Comparison of ENCODE assay signal across 9 cellular contexts in genomic region chr15:76341366-76342045, GRCh38. TPM values are rescaled to one million over a fixed set of nuclear protein-coding genes. Genes with fewer than 3 reads are reported as not detected.
A peak's percentile ranks its signal among the peaks of the same experiment; 100 is the strongest.
DNase-seq lines count a peak whose midpoint lies in the region; ATAC-seq, FAIRE-seq and TF ChIP-seq lines count a peak whose summit lies in the region.
"Had no signal": no experiment of that assay in that cellular context is flagged by ENCODE, and none has a peak within 500 bp of the region (broad histone marks: within the 10 kb centered on the region; RNA-seq: fewer than 3 reads in every experiment).

No MANE protein-coding gene starts in this region.

- peaks cover 67% of the 10 kb centered on the region for H3K4me1 Mint-ChIP-seq in CD4-positive, alpha-beta T cell (ENCODE audit: low read depth)
- H3K4me1 Mint-ChIP-seq in natural killer cell treated with Interleukin-12 subunit alpha and Interleukin-12 subunit beta and Interleukin-15 and Interleukin-18, amount 100 ng/mL, for 72 hours (ENCODE audit: low read depth in 2 of 2): peaks cover 46 to 52% of the 10 kb centered on the region in 2 donors
- H3K4me1 Mint-ChIP-seq in endothelial cell (ENCODE audit: unreplicated experiment): peaks cover 42% of the 10 kb centered on the region

- H3K36me3 ChIP-seq in HUES64 (ENCODE audit: insufficient read depth, low read length) (no peaks in the 10 kb centered on the region), breast epithelium (no peaks in the 10 kb centered on the region)

- H3K4me1 ChIP-seq in HUES64 (ENCODE audit: insufficient read depth, low read length) (peaks cover 9% of the 10 kb centered on the region), breast epithelium (peaks cover 12 to 20% of the 10 kb centered on the region in 2 donors)

- no peak overlapping the region for H3K9ac ChIP-seq in HUES64 (ENCODE audit: low read depth, low read length)

- H3K4me3 ChIP-seq in HUES64 (ENCODE audit: low read length) (peak overlapping the region; percentile 39), breast epithelium (peak overlapping the region in 2 of 3 donors; percentile 41 to 63)

- peaks cover 5% of the 10 kb centered on the region for H3K9me3 ChIP-seq in CD4-positive, alpha-beta T cell (ENCODE audit: control insufficient read depth, low read length)
- peaks cover 3% of the 10 kb centered on the region; the same call in 1 of the 2 replicates for H3K9me3 ChIP-seq in HUES64 (ENCODE audit: insufficient read depth, low read depth, low read length)
- H3K9me3 ChIP-seq in breast epithelium: no peaks in the 10 kb centered on the region

- H3K27ac Mint-ChIP-seq in CD4-positive, alpha-beta T cell: no peak overlapping the region
- H3K27ac Mint-ChIP-seq in natural killer cell treated with Interleukin-12 subunit alpha and Interleukin-12 subunit beta and Interleukin-15 and Interleukin-18, amount 100 ng/mL, for 72 hours: no peak overlapping the region
- H3K27ac Mint-ChIP-seq in endothelial cell (ENCODE audit: unreplicated experiment): no peak overlapping the region

- peak overlapping the region; percentile 73 for H3K4me3 Mint-ChIP-seq in CD4-positive, alpha-beta T cell
- peak overlapping the region; percentile 73 for H3K4me3 Mint-ChIP-seq in natural killer cell treated with Interleukin-12 subunit alpha and Interleukin-12 subunit beta and Interleukin-15 and Interleukin-18, amount 100 ng/mL, for 72 hours
- H3K4me3 Mint-ChIP-seq in endothelial cell (ENCODE audit: unreplicated experiment): no peak overlapping the region

- intact Hi-C loops in CD4-positive, alpha-beta T cell (cut with DNase I, micrococcal nuclease): no loop called here
- intact Hi-C loops in breast epithelium (cut with DNase I; ENCODE audit: low total_unique reads): no loop called here

- POLR2A ChIA-PET in CD4-positive, alpha-beta T cell (lab: Charles Lee): no interaction called here

- FAIRE-seq in GM12891 (lab: Jason Lieb, UNC): no peak

- H3K27me3 ChIP-seq in CD4-positive, alpha-beta T cell (ENCODE audit: control insufficient read depth, insufficient read depth, low read length): peaks cover 99% of the 10 kb centered on the region
- peaks cover 100% of the 10 kb centered on the region for H3K27me3 ChIP-seq in HUES64 (ENCODE audit: insufficient read depth, low read length)
- peaks cover 30 to 100% of the 10 kb centered on the region in 2 donors for H3K27me3 ChIP-seq in breast epithelium

- no peak for ATAC-seq in CD4-positive, alpha-beta T cell (ENCODE audit: poor library complexity)
- ATAC-seq in natural killer cell treated with Interleukin-12 subunit alpha and Interleukin-12 subunit beta and Interleukin-15 and Interleukin-18, amount 100 ng/mL, for 72 hours: no peak
- ATAC-seq in GM21717 (IDR thresholded peaks at IDR 0.05; ENCODE audit: unreplicated experiment): no peak

- no peaks in the 10 kb centered on the region for H3K9me3 Mint-ChIP-seq in CD4-positive, alpha-beta T cell
- no peaks in the 10 kb centered on the region for H3K9me3 Mint-ChIP-seq in natural killer cell treated with Interleukin-12 subunit alpha and Interleukin-12 subunit beta and Interleukin-15 and Interleukin-18, amount 100 ng/mL, for 72 hours
- H3K9me3 Mint-ChIP-seq in endothelial cell (ENCODE audit: unreplicated experiment): no peaks in the 10 kb centered on the region

- CTCF ChIA-PET in CD4-positive, alpha-beta T cell (lab: Charles Lee): no interaction called here

- TF ChIP-seq CTCF in CD4-positive, alpha-beta T cell (IDR thresholded peaks at IDR 0.05): no peak
- TF ChIP-seq CTCF in breast epithelium (IDR thresholded peaks at IDR 0.05): no peak
- no peak for TF ChIP-seq CTCF in endothelial cell (IDR thresholded peaks at IDR 0.05; ENCODE audit: unreplicated experiment)

- H3K27me3 Mint-ChIP-seq in CD4-positive, alpha-beta T cell: peaks cover 86% of the 10 kb centered on the region
- peaks cover 59% of the 10 kb centered on the region in 2 donors for H3K27me3 Mint-ChIP-seq in natural killer cell treated with Interleukin-12 subunit alpha and Interleukin-12 subunit beta and Interleukin-15 and Interleukin-18, amount 100 ng/mL, for 72 hours
- peaks cover 43% of the 10 kb centered on the region for H3K27me3 Mint-ChIP-seq in endothelial cell (ENCODE audit: unreplicated experiment)

- 1% methylated on average over 42 of the region's 42 CpGs for WGBS in HUES64

- DNase-seq in CD4-positive, alpha-beta T cell: no peak
- DNase-seq in breast epithelium (ENCODE audit: low spot score in 2 of 2) (no peak), endothelial cell (ENCODE audit: low spot score) (no peak), NCI-H2029 treated with DMSO at 0.1 percent for 48 hours (lab: John Stamatoyannopoulos, UW) (no peak), GM12891 (ENCODE audit: insufficient read length, low spot score) (no peak)
- DNase-seq in natural killer cell treated with Interleukin-12 subunit alpha and Interleukin-12 subunit beta and Interleukin-15 and Interleukin-18, amount 100 ng/mL, for 72 hours (ENCODE audit: low spot score): no peak
- DNase-seq: NCI-H2081 had no signal

- TF ChIP-seq POLR2A in breast epithelium (IDR thresholded peaks at IDR 0.05) (no peak), GM12891 (IDR thresholded peaks at IDR 0.05; ENCODE audit: low read depth, low read length) (no peak)

- H3K36me3 Mint-ChIP-seq in CD4-positive, alpha-beta T cell (ENCODE audit: low read depth): no peaks in the 10 kb centered on the region
- peaks cover 9% of the 10 kb centered on the region for H3K36me3 Mint-ChIP-seq in natural killer cell treated with Interleukin-12 subunit alpha and Interleukin-12 subunit beta and Interleukin-15 and Interleukin-18, amount 100 ng/mL, for 72 hours
- H3K36me3 Mint-ChIP-seq in endothelial cell (ENCODE audit: low read depth, unreplicated experiment): peaks cover 5% of the 10 kb centered on the region

- H3K27ac ChIP-seq in CD4-positive, alpha-beta T cell (ENCODE audit: low read depth, low read length): no peak overlapping the region
- no peak overlapping the region for H3K27ac ChIP-seq in HUES64 (ENCODE audit: low read depth, low read length)
- no peak overlapping the region for H3K27ac ChIP-seq in breast epithelium

TF ChIP-seq in GM12891, 5 proteins besides CTCF, POLR2A, EP300 and RAD21:
- TF ChIP-seq TAF1 (IDR thresholded peaks at IDR 0.05; ENCODE audit: low read depth, low read length): no peak
- no peak for TF ChIP-seq POLR2AphosphoS5 (IDR thresholded peaks at IDR 0.05; ENCODE audit: low read depth, low read length)
- no peak for TF ChIP-seq POU2F2 (IDR thresholded peaks at IDR 0.05; ENCODE audit: low read depth, low read length)
- TF ChIP-seq SPI1 (IDR thresholded peaks at IDR 0.05; ENCODE audit: low read depth, low read length): no peak
- no peak for TF ChIP-seq PAX5 (IDR thresholded peaks at IDR 0.05; ENCODE audit: insufficient read depth, low read length, severe bottlenecking)

RNA-seq across cellular contexts. Expression of gene ISL2, which starts 4.9 kb away (rescaled TPM):
- total RNA-seq in CD4-positive, alpha-beta T cell: not detected
- not detected for polyA plus RNA-seq in HUES64 (2013, experiment 1 of 2)
- polyA plus RNA-seq in HUES64 (2013, experiment 2 of 2): not detected
- total RNA-seq in breast epithelium (under 1 TPM in 1 of 3 donors, not detected in 2; 0.29 TPM), endothelial cell (ENCODE audit: unreplicated experiment) (1.4 TPM)
- total RNA-seq in natural killer cell treated with Interleukin-12 subunit alpha and Interleukin-12 subunit beta and Interleukin-15 and Interleukin-18, amount 100 ng/mL, for 72 hours: 1 to 10 TPM in 1 of 2 donors, under 1 TPM in 1; 0.73 to 1.0 TPM
- polyA plus RNA-seq in GM12891 (2012; ENCODE audit: low read depth, missing spikeins): 2.6 TPM

RNA-seq across cellular contexts. Expression of gene ETFA, which starts 30.2 kb away (rescaled TPM):
- total RNA-seq in CD4-positive, alpha-beta T cell: 10 to 100 TPM; 11.4 to 15.2 TPM
- 61.9 TPM for polyA plus RNA-seq in HUES64 (2013, experiment 1 of 2)
- 61.7 TPM for polyA plus RNA-seq in HUES64 (2013, experiment 2 of 2)
- total RNA-seq in breast epithelium (100 to 1,000 TPM in 2 of 3 donors, 10 to 100 TPM in 1; 96.0 to 108 (median 108) TPM), endothelial cell (ENCODE audit: unreplicated experiment) (103 TPM)
- 100 to 1,000 TPM; 120 to 160 TPM for total RNA-seq in natural killer cell treated with Interleukin-12 subunit alpha and Interleukin-12 subunit beta and Interleukin-15 and Interleukin-18, amount 100 ng/mL, for 72 hours
- polyA plus RNA-seq in GM12891 (2012; ENCODE audit: low read depth, missing spikeins): 213 TPM
